8 cellular contexts compared by ENCODE assay signal in genomic region chr9:128504485-128505413, GRCh38. TPM values are rescaled to one million over a fixed set of nuclear protein-coding genes. Genes with fewer than 3 reads are reported as not detected.
DNase-seq lines count a peak whose midpoint lies in the region; ATAC-seq, FAIRE-seq and TF ChIP-seq lines count a peak whose summit lies in the region.

A gene with protein sequence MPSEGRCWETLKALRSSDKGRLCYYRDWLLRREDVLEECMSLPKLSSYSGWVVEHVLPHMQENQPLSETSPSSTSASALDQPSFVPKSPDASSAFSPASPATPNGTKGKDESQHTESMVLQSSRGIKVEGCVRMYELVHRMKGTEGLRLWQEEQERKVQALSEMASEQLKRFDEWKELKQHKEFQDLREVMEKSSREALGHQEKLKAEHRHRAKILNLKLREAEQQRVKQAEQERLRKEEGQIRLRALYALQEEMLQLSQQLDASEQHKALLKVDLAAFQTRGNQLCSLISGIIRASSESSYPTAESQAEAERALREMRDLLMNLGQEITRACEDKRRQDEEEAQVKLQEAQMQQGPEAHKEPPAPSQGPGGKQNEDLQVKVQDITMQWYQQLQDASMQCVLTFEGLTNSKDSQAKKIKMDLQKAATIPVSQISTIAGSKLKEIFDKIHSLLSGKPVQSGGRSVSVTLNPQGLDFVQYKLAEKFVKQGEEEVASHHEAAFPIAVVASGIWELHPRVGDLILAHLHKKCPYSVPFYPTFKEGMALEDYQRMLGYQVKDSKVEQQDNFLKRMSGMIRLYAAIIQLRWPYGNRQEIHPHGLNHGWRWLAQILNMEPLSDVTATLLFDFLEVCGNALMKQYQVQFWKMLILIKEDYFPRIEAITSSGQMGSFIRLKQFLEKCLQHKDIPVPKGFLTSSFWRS (plus strand): TSS chr9:128504719. CDS start chr9:128504806, 87 bp downstream.

- peak within 1 kb of the TSS; percentile 79; the same call in 1 of the 2 replicates for H3K9ac ChIP-seq in iPS-20b (ENCODE audit: low read depth, low read length)

- DNase-seq in AG04450 (ENCODE audit: low read depth, low spot score): peak; percentile 71
- DNase-seq in NCI-H2227 (lab: John Stamatoyannopoulos, UW; ENCODE audit: unreplicated experiment): peak; percentile 95
- DNase-seq in WERI-Rb-1: peak; percentile 97
- peak; percentile 87 to 91 for DNase-seq in breast epithelium (ENCODE audit: low spot score in 2 of 2)
- peak; percentile 92 for DNase-seq in small intestine

- FAIRE-seq in small intestine (lab: Jason Lieb, UNC): no peak

- H3K4me3 ChIP-seq in AG04450 (ENCODE audit: low read depth, low read length) (peak within 1 kb of the TSS; percentile 99), WERI-Rb-1 (ENCODE audit: low read depth, low read length) (peak within 1 kb of the TSS; percentile 82), breast epithelium (peak within 1 kb of the TSS; percentile 90 to 96 (median 93)), iPS-20b (ENCODE audit: low read length) (peak within 1 kb of the TSS; percentile 94), small intestine (ENCODE audit: low read depth in 1 of 2, low read length in 2 of 2) (peak within 1 kb of the TSS; percentile 74 to 81)

- intact Hi-C loops in breast epithelium (cut with DNase I; ENCODE audit: low total_unique reads): no loop called here

- H3K9me3 ChIP-seq in AG04450 (ENCODE audit: control insufficient read depth, insufficient read depth, low read length): no peaks in the 10 kb centered on the region; the same call in 1 of the 2 replicates
- H3K9me3 ChIP-seq in WERI-Rb-1 (ENCODE audit: severe bottlenecking): no peaks in the 10 kb centered on the region
- H3K9me3 ChIP-seq in breast epithelium: no peaks in the 10 kb centered on the region
- H3K9me3 ChIP-seq in iPS-20b (ENCODE audit: insufficient read depth, low read depth, low read length): no peaks in the 10 kb centered on the region
- H3K9me3 ChIP-seq in small intestine (ENCODE audit: control insufficient read depth, low read depth): no peaks in the 10 kb centered on the region

- 0% methylated on average over 61 to 64 of the region's 64 CpGs for WGBS in small intestine, 3 donors

- H3K4me1 ChIP-seq in breast epithelium (peaks cover 0 to 7% of the 10 kb centered on the region in 2 donors), iPS-20b (ENCODE audit: insufficient read depth, low read length) (peaks cover 7% of the 10 kb centered on the region; the same call in 1 of the 2 replicates), small intestine (ENCODE audit: control insufficient read depth in 2 of 2, insufficient read depth in 1 of 2, low read depth in 1 of 2, low read length in 1 of 2) (peaks cover 0 to 8% of the 10 kb centered on the region in 2 donors)

- H3K36me3 ChIP-seq in WERI-Rb-1: peaks cover 33% of the 10 kb centered on the region
- no peaks in the 10 kb centered on the region for H3K36me3 ChIP-seq in breast epithelium
- H3K36me3 ChIP-seq in iPS-20b (ENCODE audit: insufficient read depth, low read depth, low read length): peaks cover 12% of the 10 kb centered on the region; the same call in 1 of the 2 replicates
- peaks cover 6 to 8% of the 10 kb centered on the region in 2 donors for H3K36me3 ChIP-seq in small intestine (ENCODE audit: control insufficient read depth in 2 of 2, insufficient read depth in 2 of 2, low read length in 2 of 2)

- POLR2A ChIA-PET in AG04450 (lab: Yijun Ruan, JAX): interaction anchor here (0.9 to 1.6 kb wide), 5 partner anchors 11 to 50 kb away, joined by 3 to 6 read pairs (median 3); no protein-coding TSS in a partner anchor

- CTCF ChIA-PET in AG04450 (lab: Charles Lee): interaction anchor here (0.6 to 1.8 kb wide), 3 partner anchors 66 to 271 kb away, joined by 3 to 6 read pairs (median 4); no protein-coding TSS in a partner anchor

- ATAC-seq in GM18907 (IDR thresholded peaks at IDR 0.05; ENCODE audit: unreplicated experiment) (peak; percentile 78), HG03139 (IDR thresholded peaks at IDR 0.05; ENCODE audit: unreplicated experiment) (peak; percentile 79)

- H3K27ac ChIP-seq in AG04450 (ENCODE audit: low read depth, low read length) (peak within 1 kb of the TSS; percentile 52), WERI-Rb-1 (peak within 1 kb of the TSS; percentile 74), breast epithelium (peak within 1 kb of the TSS; percentile 87 to 93), iPS-20b (ENCODE audit: low read length) (no peak within 1 kb of the TSS), small intestine (ENCODE audit: low read depth in 1 of 2, low read length in 1 of 2) (peak within 1 kb of the TSS; percentile 33 to 97)

- TF ChIP-seq CTCF in AG04450 (IDR thresholded peaks at IDR 0.05; ENCODE audit: low read depth, low read length): no peak
- TF ChIP-seq CTCF in WERI-Rb-1 (IDR thresholded peaks at IDR 0.05; ENCODE audit: low read depth, low read length): no peak
- no peak for TF ChIP-seq CTCF in breast epithelium (IDR thresholded peaks at IDR 0.05)

- peak; percentile 48 for TF ChIP-seq POLR2A in breast epithelium (IDR thresholded peaks at IDR 0.05)

- H3K27me3 ChIP-seq in AG04450 (ENCODE audit: control insufficient read depth, insufficient read depth, low read length) (no peaks in the 10 kb centered on the region), WERI-Rb-1 (ENCODE audit: insufficient read depth, low read depth, severe bottlenecking) (no peaks in the 10 kb centered on the region), breast epithelium (no peaks in the 10 kb centered on the region), iPS-20b (ENCODE audit: insufficient read depth, low read length) (no peaks in the 10 kb centered on the region), small intestine (ENCODE audit: control insufficient read depth in 2 of 2, insufficient read depth in 2 of 2, low read length in 2 of 2) (no peaks in the 10 kb centered on the region)

RNA-seq across cellular contexts. Expression of the gene that starts here (rescaled TPM):
- 21.6 and 27.3 TPM in 2 replicates for polyA plus RNA-seq in AG04450 (2011; rRNA removed)
- polyA minus RNA-seq in AG04450 (2011; rRNA and poly(A)+ RNA removed): 26.6 and 27.5 TPM in 2 replicates
- total RNA-seq in breast epithelium: 10 to 100 TPM; 22.9 to 31.9 (median 26.7) TPM
- 10 to 100 TPM; 17.8 to 21.2 (median 21.0) TPM for polyA plus RNA-seq in small intestine
